ENCODE assay signal across 2 cellular contexts in genomic region chr19:5356428-5356827, GRCh38.
A peak's percentile ranks its signal among the peaks of the same experiment; 100 is the strongest.
TF ChIP-seq lines count a peak whose summit lies in the region.

No MANE protein-coding gene starts in this region.

TF ChIP-seq in Ishikawa, 13 proteins besides CTCF, POLR2A, EP300 and RAD21 (continued from another document):
- TF ChIP-seq REST (IDR thresholded peaks at IDR 0.05; ENCODE audit: low read depth) = peak; percentile 88
TF ChIP-seq in Ishikawa: peak in this region for 2.

TF ChIP-seq in HepG2, 621 proteins besides CTCF, POLR2A, EP300 and RAD21 (continued from another document):
- TF ChIP-seq REST (IDR thresholded peaks at IDR 0.05; ENCODE audit: borderline replicate concordance in 1 of 2, low read depth in 1 of 2, low read length in 2 of 2) (peak; percentile 40 to 90), NR2F6 (IDR thresholded peaks at IDR 0.05) (no peak), NR2F6 (CRISPR knock-in tag; IDR thresholded peaks at IDR 0.05) (no peak), PRPF4 (IDR thresholded peaks at IDR 0.05; ENCODE audit: low read depth, low read length, poor library complexity, severe bottlenecking) (no peak), MIER2 (CRISPR knock-in tag; IDR thresholded peaks at IDR 0.05) (peak; percentile 85)
